Comparison of ENCODE assay signal across 19 cellular contexts in the genomic region with DNA sequence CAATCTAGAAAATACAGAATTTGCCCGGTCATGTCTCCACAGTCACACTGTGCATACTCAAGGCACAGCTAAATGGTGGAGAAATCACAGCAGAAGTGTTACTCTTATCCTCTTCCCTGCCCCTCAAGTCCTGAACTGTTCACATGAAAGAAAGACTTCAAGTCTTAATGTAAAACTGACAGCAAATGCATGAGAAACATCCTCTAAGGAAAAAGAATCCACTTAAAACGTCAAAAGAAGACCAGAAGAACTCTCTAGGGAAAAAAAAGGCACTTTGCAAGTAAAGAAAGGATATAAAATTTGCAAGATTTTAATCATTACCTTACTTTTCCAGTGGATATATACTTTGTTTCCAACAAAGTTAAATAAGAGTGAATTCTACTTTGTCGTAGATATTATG.
DNase-seq lines count a peak whose midpoint lies in the region; ATAC-seq and TF ChIP-seq lines count a peak whose summit lies in the region.
"Had no signal": no experiment of that assay in that cellular context is flagged by ENCODE, and none has a peak within 500 bp of the region (broad histone marks: within the 10 kb centered on the region; RNA-seq: fewer than 3 reads in every experiment).

No MANE protein-coding gene starts in this region.

- H3K9me3 Mint-ChIP-seq in endothelial cell (ENCODE audit: unreplicated experiment) (no peaks in the 10 kb centered on the region), natural killer cell (no peaks in the 10 kb centered on the region)
- H3K9me3 Mint-ChIP-seq: CD4-positive, alpha-beta memory T cell had no signal

- H3K27me3 Mint-ChIP-seq in endothelial cell (ENCODE audit: unreplicated experiment), result peaks cover 5% of the 10 kb centered on the region
- no peaks in the 10 kb centered on the region for H3K27me3 Mint-ChIP-seq in natural killer cell (ENCODE audit: low read depth in 2 of 2)

- no peaks in the 10 kb centered on the region for H3K27me3 ChIP-seq in cardiac muscle cell
- H3K27me3 ChIP-seq in heart right ventricle, result no peaks in the 10 kb centered on the region
- no peaks in the 10 kb centered on the region for H3K27me3 ChIP-seq in neural cell (ENCODE audit: insufficient read depth, low read depth, low read length)
- H3K27me3 ChIP-seq: BLaER1 had no signal

- H3K36me3 ChIP-seq in cardiac muscle cell (peaks cover 30% of the 10 kb centered on the region), heart right ventricle (peaks cover 0 to 28% (median 0%) of the 10 kb centered on the region in 9 donors), neural cell (ENCODE audit: insufficient read depth, low read length) (peaks cover 16% of the 10 kb centered on the region)
- H3K36me3 ChIP-seq: BLaER1, SJCRH30 had no signal

- H3K79me2 ChIP-seq in neural cell (replicated peaks; ENCODE audit: insufficient read depth, low read length), result no peaks in the 10 kb centered on the region

- no peaks in the 10 kb centered on the region for H4K20me1 ChIP-seq in neural cell (ENCODE audit: insufficient read depth)
- H4K20me1 ChIP-seq: BLaER1 had no signal

- no peaks in the 10 kb centered on the region for H3F3A ChIP-seq in neural cell (ENCODE audit: insufficient read depth, low read length, poor library complexity, severe bottlenecking)

- H2AFZ ChIP-seq in neural cell (ENCODE audit: low read depth, low read length), result no peak overlapping the region

- H3K9ac ChIP-seq in neural cell (ENCODE audit: low read length), result no peak overlapping the region
- H3K9ac ChIP-seq: BLaER1 had no signal

- peak overlapping the region; percentile 55 for H3K27ac Mint-ChIP-seq in endothelial cell (ENCODE audit: unreplicated experiment)
- H3K27ac Mint-ChIP-seq in natural killer cell, result no peak overlapping the region
- H3K27ac Mint-ChIP-seq: CD4-positive, alpha-beta memory T cell had no signal

- TF ChIP-seq CTCF in cardiac muscle cell (IDR thresholded peaks at IDR 0.05; ENCODE audit: low read depth, low read length), result no peak
- TF ChIP-seq CTCF in heart right ventricle (IDR thresholded peaks at IDR 0.05), result no peak
- no peak for TF ChIP-seq CTCF in endothelial cell (IDR thresholded peaks at IDR 0.05; ENCODE audit: unreplicated experiment)
- TF ChIP-seq CTCF in neural cell (IDR thresholded peaks at IDR 0.05; ENCODE audit: poor library complexity, severe bottlenecking), result no peak
- no peak for TF ChIP-seq CTCF in natural killer cell (IDR thresholded peaks at IDR 0.05)

- H3K4me1 ChIP-seq in cardiac muscle cell (ENCODE audit: low read depth) (no peaks in the 10 kb centered on the region), heart right ventricle (no peaks in the 10 kb centered on the region)
- H3K4me1 ChIP-seq: BLaER1, SJCRH30 had no signal

- ATAC-seq in heart right ventricle, result no peak
- no peak for ATAC-seq in HG02642 (IDR thresholded peaks at IDR 0.05; ENCODE audit: poor library complexity, unreplicated experiment)
- ATAC-seq in natural killer cell, result no peak
- ATAC-seq in GM21526 (IDR thresholded peaks at IDR 0.05; ENCODE audit: low FRiP score, unreplicated experiment), result no peak
- ATAC-seq: Panc1 had no signal

- H3K27ac ChIP-seq in cardiac muscle cell (peak overlapping the region; percentile 41), heart right ventricle (no peak overlapping the region), neural cell (ENCODE audit: low read length) (peak overlapping the region; percentile 66)
- H3K27ac ChIP-seq: BLaER1, SJCRH30 had no signal

- no peak overlapping the region for H3K4me2 ChIP-seq in neural cell (ENCODE audit: low read length)
- H3K4me2 ChIP-seq: BLaER1 had no signal

- H3K4me3 Mint-ChIP-seq in endothelial cell (ENCODE audit: unreplicated experiment), result no peak overlapping the region
- no peak overlapping the region for H3K4me3 Mint-ChIP-seq in natural killer cell
- H3K4me3 Mint-ChIP-seq: CD4-positive, alpha-beta memory T cell had no signal

- intact Hi-C loops in heart right ventricle (cut with DNase I), result loop anchor here in 7 of 10 donors (5.0 to 10.0 kb wide), 2 partner anchors 261 to 263 kb away; no protein-coding TSS in a partner anchor
- intact Hi-C loops in natural killer cell (cut with micrococcal nuclease), result no loop called here

- H3K4me3 ChIP-seq in cardiac muscle cell, result no peak overlapping the region
- no peak overlapping the region for H3K4me3 ChIP-seq in heart right ventricle
- no peak overlapping the region for H3K4me3 ChIP-seq in neural cell (ENCODE audit: low read length)
- H3K4me3 ChIP-seq: BLaER1, SJCRH30 had no signal

- WGBS in heart right ventricle, 2 donors, result 77 to 83% methylated on average over 3 of the region's 3 CpGs

- H3K4me1 Mint-ChIP-seq in endothelial cell (ENCODE audit: unreplicated experiment) (no peaks in the 10 kb centered on the region), natural killer cell (no peaks in the 10 kb centered on the region)

- H3K36me3 Mint-ChIP-seq in endothelial cell (ENCODE audit: low read depth, unreplicated experiment) (no peaks in the 10 kb centered on the region), natural killer cell (no peaks in the 10 kb centered on the region)
- H3K36me3 Mint-ChIP-seq: CD4-positive, alpha-beta memory T cell had no signal

- peak; percentile 89 for TF ChIP-seq EP300 in neural cell (conservative IDR thresholded peaks at IDR 0.05; ENCODE audit: poor library complexity, severe bottlenecking)

- DNase-seq in cardiac muscle cell (ENCODE audit: low read depth in 1 of 2, low spot score in 1 of 2), result no peak
- DNase-seq in heart right ventricle, result no peak
- no peak for DNase-seq in endothelial cell (ENCODE audit: low spot score)
- DNase-seq in natural killer cell, result no peak
- DNase-seq: CD4-positive, alpha-beta memory T cell; DMS79; HCEC 1CT; KBM-7; NCI-H1105 treated with DMSO at 0.1 percent for 48 hours; NCI-H1694; NCI-H2081 treated with DMSO at 0.1 percent for 48 hours; NCI-H446 treated with DMSO at 0.1 percent for 48 hours; NCI-H69; SJCRH30 had no signal

- no peaks in the 10 kb centered on the region for H3K9me3 ChIP-seq in cardiac muscle cell (ENCODE audit: low read depth)
- no peaks in the 10 kb centered on the region for H3K9me3 ChIP-seq in heart right ventricle
- no peaks in the 10 kb centered on the region for H3K9me3 ChIP-seq in neural cell (ENCODE audit: low read length)
- H3K9me3 ChIP-seq: BLaER1, SJCRH30 had no signal

- no peak for TF ChIP-seq RAD21 in neural cell (conservative IDR thresholded peaks at IDR 0.05)

- no peaks in the 10 kb centered on the region for H3K9me2 ChIP-seq in neural cell (ENCODE audit: insufficient read depth, low read length)

TF ChIP-seq in neural cell, 6 proteins besides CTCF, POLR2A, EP300 and RAD21:
- TF ChIP-seq TAF1 (IDR thresholded peaks at IDR 0.05; ENCODE audit: low read depth), result no peak
- no peak for TF ChIP-seq MXI1 (conservative IDR thresholded peaks at IDR 0.05; ENCODE audit: poor library complexity, severe bottlenecking)
- peak; percentile 74 for TF ChIP-seq POLR2AphosphoS5 (IDR thresholded peaks at IDR 0.05)
- TF ChIP-seq, protein P1, sequence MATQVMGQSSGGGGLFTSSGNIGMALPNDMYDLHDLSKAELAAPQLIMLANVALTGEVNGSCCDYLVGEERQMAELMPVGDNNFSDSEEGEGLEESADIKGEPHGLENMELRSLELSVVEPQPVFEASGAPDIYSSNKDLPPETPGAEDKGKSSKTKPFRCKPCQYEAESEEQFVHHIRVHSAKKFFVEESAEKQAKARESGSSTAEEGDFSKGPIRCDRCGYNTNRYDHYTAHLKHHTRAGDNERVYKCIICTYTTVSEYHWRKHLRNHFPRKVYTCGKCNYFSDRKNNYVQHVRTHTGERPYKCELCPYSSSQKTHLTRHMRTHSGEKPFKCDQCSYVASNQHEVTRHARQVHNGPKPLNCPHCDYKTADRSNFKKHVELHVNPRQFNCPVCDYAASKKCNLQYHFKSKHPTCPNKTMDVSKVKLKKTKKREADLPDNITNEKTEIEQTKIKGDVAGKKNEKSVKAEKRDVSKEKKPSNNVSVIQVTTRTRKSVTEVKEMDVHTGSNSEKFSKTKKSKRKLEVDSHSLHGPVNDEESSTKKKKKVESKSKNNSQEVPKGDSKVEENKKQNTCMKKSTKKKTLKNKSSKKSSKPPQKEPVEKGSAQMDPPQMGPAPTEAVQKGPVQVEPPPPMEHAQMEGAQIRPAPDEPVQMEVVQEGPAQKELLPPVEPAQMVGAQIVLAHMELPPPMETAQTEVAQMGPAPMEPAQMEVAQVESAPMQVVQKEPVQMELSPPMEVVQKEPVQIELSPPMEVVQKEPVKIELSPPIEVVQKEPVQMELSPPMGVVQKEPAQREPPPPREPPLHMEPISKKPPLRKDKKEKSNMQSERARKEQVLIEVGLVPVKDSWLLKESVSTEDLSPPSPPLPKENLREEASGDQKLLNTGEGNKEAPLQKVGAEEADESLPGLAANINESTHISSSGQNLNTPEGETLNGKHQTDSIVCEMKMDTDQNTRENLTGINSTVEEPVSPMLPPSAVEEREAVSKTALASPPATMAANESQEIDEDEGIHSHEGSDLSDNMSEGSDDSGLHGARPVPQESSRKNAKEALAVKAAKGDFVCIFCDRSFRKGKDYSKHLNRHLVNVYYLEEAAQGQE (IDR thresholded peaks at IDR 0.05; ENCODE audit: borderline replicate concordance), result no peak

Comparison
In these comparisons a context has a peak if more than half of its experiments do, and no peak if none do; other contexts are left out.
1. H3K27ac ChIP-seq: peak in cardiac muscle cell (single experiment) and neural cell (single experiment); none in heart right ventricle (0 of 10).